In genomic region chr12:12141000-12141399, GRCh38 we compare ENCODE assay signal across 15 cellular contexts.
DNase-seq lines count a peak whose midpoint lies in the region; ATAC-seq and TF ChIP-seq lines count a peak whose summit lies in the region.
"Had no signal": no experiment of that assay in that cellular context is flagged by ENCODE, and none has a peak within 500 bp of the region (broad histone marks: within the 10 kb centered on the region; RNA-seq: fewer than 3 reads in every experiment).

No MANE protein-coding gene starts in this region.

- H3K79me2 ChIP-seq in neural progenitor cell (ENCODE audit: low read depth): peaks cover 17% of the 10 kb centered on the region

- H3K4me3 Mint-ChIP-seq in Caco-2 (ENCODE audit: unreplicated experiment): no peak overlapping the region
- no peak overlapping the region for H3K4me3 Mint-ChIP-seq in endodermal cell
- H3K4me3 Mint-ChIP-seq in neural progenitor cell: no peak overlapping the region
- no peak overlapping the region for H3K4me3 Mint-ChIP-seq in naive thymus-derived CD8-positive, alpha-beta T cell
- H3K4me3 Mint-ChIP-seq: CD14-positive monocyte; CD4-positive, alpha-beta memory T cell had no signal

- H3K4me1 ChIP-seq in Caco-2: peaks cover 4% of the 10 kb centered on the region; the same call in 1 of the 2 replicates
- no peaks in the 10 kb centered on the region for H3K4me1 ChIP-seq in HEK293 (ENCODE audit: control insufficient read depth, insufficient read depth, low read length)
- H3K4me1 ChIP-seq in endodermal cell (ENCODE audit: control insufficient read depth, insufficient read depth, low read length): no peaks in the 10 kb centered on the region
- H3K4me1 ChIP-seq in neural progenitor cell: peaks cover 19% of the 10 kb centered on the region
- H3K4me1 ChIP-seq in colonic mucosa: no peaks in the 10 kb centered on the region
- H3K4me1 ChIP-seq: BLaER1 had no signal

- H3K4me2 ChIP-seq in neural progenitor cell: no peak overlapping the region
- H3K4me2 ChIP-seq: BLaER1 had no signal

- no peak for TF ChIP-seq CTCF in Caco-2 (IDR thresholded peaks at IDR 0.05; ENCODE audit: insufficient read depth in 1 of 2, low read depth in 1 of 2, low read length in 1 of 2, severe bottlenecking in 1 of 2, unreplicated experiment in 1 of 2)
- no peak for TF ChIP-seq CTCF in HEK293 (tag by site-specific recombination; IDR thresholded peaks at IDR 0.05)
- no peak for TF ChIP-seq CTCF in endodermal cell (conservative IDR thresholded peaks at IDR 0.05)
- TF ChIP-seq CTCF in neural progenitor cell (IDR thresholded peaks at IDR 0.05): no peak
- TF ChIP-seq CTCF in colonic mucosa (IDR thresholded peaks at IDR 0.05): no peak

- H3K36me3 Mint-ChIP-seq in Caco-2 (ENCODE audit: insufficient read depth, unreplicated experiment) (peaks cover 54% of the 10 kb centered on the region), endodermal cell (ENCODE audit: low read depth) (peaks cover 76% of the 10 kb centered on the region), neural progenitor cell (peaks cover 25% of the 10 kb centered on the region)
- peaks cover 4 to 78% (median 41%) of the 10 kb centered on the region in 3 donors for H3K36me3 Mint-ChIP-seq in naive thymus-derived CD8-positive, alpha-beta T cell
- H3K36me3 Mint-ChIP-seq: CD14-positive monocyte had no signal

- H3K9ac ChIP-seq in endodermal cell (ENCODE audit: extremely low read depth, low read length, poor library complexity, severe bottlenecking) (no peak overlapping the region), neural progenitor cell (no peak overlapping the region), colonic mucosa (ENCODE audit: low read depth in 2 of 2, low read length in 2 of 2) (no peak overlapping the region)
- H3K9ac ChIP-seq: BLaER1 had no signal

- intact Hi-C loops in Caco-2 (cut with micrococcal nuclease; ENCODE audit: unreplicated experiment): no loop called here
- intact Hi-C loops in colonic mucosa (cut with DNase I): no loop called here

- no peaks in the 10 kb centered on the region for H3K27me3 ChIP-seq in Caco-2 (replicated peaks; ENCODE audit: control insufficient read depth, insufficient read depth, low read length)
- H3K27me3 ChIP-seq in endodermal cell (ENCODE audit: control insufficient read depth, insufficient read depth, low read length, poor library complexity, severe bottlenecking): no peaks in the 10 kb centered on the region
- no peaks in the 10 kb centered on the region for H3K27me3 ChIP-seq in neural progenitor cell
- H3K27me3 ChIP-seq in colonic mucosa: no peaks in the 10 kb centered on the region
- H3K27me3 ChIP-seq: BLaER1 had no signal

- no peaks in the 10 kb centered on the region for H3K4me1 Mint-ChIP-seq in Caco-2 (ENCODE audit: low read depth, unreplicated experiment)
- peaks cover 11% of the 10 kb centered on the region for H3K4me1 Mint-ChIP-seq in endodermal cell
- no peaks in the 10 kb centered on the region for H3K4me1 Mint-ChIP-seq in neural progenitor cell
- no peaks in the 10 kb centered on the region for H3K4me1 Mint-ChIP-seq in naive thymus-derived CD8-positive, alpha-beta T cell
- H3K4me1 Mint-ChIP-seq: CD14-positive monocyte; CD4-positive, alpha-beta memory T cell had no signal

- DNase-seq in Caco-2: no peak
- no peak for DNase-seq in endodermal cell
- DNase-seq in neural progenitor cell (ENCODE audit: low spot score): no peak
- DNase-seq in naive thymus-derived CD8-positive, alpha-beta T cell: no peak
- no peak for DNase-seq in colonic mucosa
- DNase-seq: 8988T; Calu3; CD4-positive, alpha-beta memory T cell; DMS79 treated with DMSO at 0.1 percent for 48 hours; GF-D8 had no signal

- no peaks in the 10 kb centered on the region for H3K27me3 Mint-ChIP-seq in Caco-2 (ENCODE audit: insufficient read depth, unreplicated experiment)
- no peaks in the 10 kb centered on the region for H3K27me3 Mint-ChIP-seq in endodermal cell (ENCODE audit: insufficient read depth)
- no peaks in the 10 kb centered on the region for H3K27me3 Mint-ChIP-seq in neural progenitor cell (ENCODE audit: insufficient read depth, low read depth)
- H3K27me3 Mint-ChIP-seq in naive thymus-derived CD8-positive, alpha-beta T cell: peaks cover 0 to 4% (median 0%) of the 10 kb centered on the region in 5 donors

- H3K9me3 ChIP-seq in Caco-2 (no peaks in the 10 kb centered on the region), HEK293 (ENCODE audit: control insufficient read depth, insufficient read depth, low read depth, low read length) (no peaks in the 10 kb centered on the region), endodermal cell (ENCODE audit: control insufficient read depth, low read length) (peaks cover 3% of the 10 kb centered on the region), neural progenitor cell (ENCODE audit: low read depth) (no peaks in the 10 kb centered on the region), colonic mucosa (no peaks in the 10 kb centered on the region)
- H3K9me3 ChIP-seq: BLaER1 had no signal

- H3K4me3 ChIP-seq in Caco-2 (ENCODE audit: low read depth, low read length): no peak overlapping the region
- no peak overlapping the region for H3K4me3 ChIP-seq in HEK293 (ENCODE audit: low read depth, low read length)
- no peak overlapping the region for H3K4me3 ChIP-seq in endodermal cell (ENCODE audit: low read length)
- H3K4me3 ChIP-seq in neural progenitor cell: no peak overlapping the region
- H3K4me3 ChIP-seq in colonic mucosa: no peak overlapping the region
- H3K4me3 ChIP-seq: BLaER1 had no signal

- peaks cover 1% of the 10 kb centered on the region; the same call in 1 of the 2 replicates for H3K36me3 ChIP-seq in Caco-2 (ENCODE audit: control insufficient read depth, insufficient read depth, low read length)
- H3K36me3 ChIP-seq in HEK293 (ENCODE audit: control insufficient read depth in 2 of 2, insufficient read depth in 1 of 2, low read length in 2 of 2): peaks cover 7 to 27% of the 10 kb centered on the region in 2 experiments
- peaks cover 71% of the 10 kb centered on the region for H3K36me3 ChIP-seq in endodermal cell (ENCODE audit: control insufficient read depth, insufficient read depth, low read length)
- no peaks in the 10 kb centered on the region for H3K36me3 ChIP-seq in neural progenitor cell
- no peaks in the 10 kb centered on the region for H3K36me3 ChIP-seq in colonic mucosa

- no peaks in the 10 kb centered on the region for H3K9me3 Mint-ChIP-seq in Caco-2 (ENCODE audit: unreplicated experiment)
- H3K9me3 Mint-ChIP-seq in endodermal cell: no peaks in the 10 kb centered on the region
- no peaks in the 10 kb centered on the region for H3K9me3 Mint-ChIP-seq in neural progenitor cell
- no peaks in the 10 kb centered on the region for H3K9me3 Mint-ChIP-seq in naive thymus-derived CD8-positive, alpha-beta T cell
- H3K9me3 Mint-ChIP-seq: CD4-positive, alpha-beta memory T cell had no signal

- H3F3A ChIP-seq in neural progenitor cell (ENCODE audit: low read depth): peaks cover 19% of the 10 kb centered on the region

- peak overlapping the region; percentile 11 for H3K27ac Mint-ChIP-seq in Caco-2 (ENCODE audit: unreplicated experiment)
- H3K27ac Mint-ChIP-seq in endodermal cell: peak overlapping the region; percentile 11
- H3K27ac Mint-ChIP-seq in neural progenitor cell: no peak overlapping the region
- peak overlapping the region in 1 of 10 donors; percentile 38 for H3K27ac Mint-ChIP-seq in naive thymus-derived CD8-positive, alpha-beta T cell
- H3K27ac Mint-ChIP-seq: CD14-positive monocyte; CD4-positive, alpha-beta memory T cell had no signal

- BruUV-seq in Caco-2 (replicated peaks; lab: Mats Ljungman, UMichigan): no TSS peak

- H3K27ac ChIP-seq in HEK293 (ENCODE audit: extremely low read depth, low read depth, low read length) (no peak overlapping the region), endodermal cell (ENCODE audit: low read depth, low read length) (no peak overlapping the region), neural progenitor cell (peak overlapping the region; percentile 68), colonic mucosa (no peak overlapping the region)
- H3K27ac ChIP-seq: BLaER1 had no signal

- ATAC-seq in naive thymus-derived CD8-positive, alpha-beta T cell: no peak
- no peak for ATAC-seq in GM18870 (IDR thresholded peaks at IDR 0.05; ENCODE audit: unreplicated experiment)
- ATAC-seq: HCT116 had no signal

- POLR2A ChIA-PET in Caco-2 (lab: Charles Lee): interaction anchor here (0.6 kb wide), 1 partner anchor 123 kb away, joined by 22 read pairs; no protein-coding TSS in a partner anchor
- POLR2A ChIA-PET in HEK293 (lab: Yijun Ruan, JAX): no interaction called here
- POLR2A ChIA-PET in naive thymus-derived CD8-positive, alpha-beta T cell (lab: Charles Lee): no interaction called here

- CTCF ChIA-PET in Caco-2 (lab: Charles Lee) (no interaction called here), HEK293 (lab: Yijun Ruan, JAX) (interaction anchor here (0.6 to 0.7 kb wide), 2 partner anchors 141 to 529 kb away, joined by 3 to 4 read pairs; no protein-coding TSS in a partner anchor)

- H4K20me1 ChIP-seq in neural progenitor cell (ENCODE audit: low read depth): peaks cover 18% of the 10 kb centered on the region
- H4K20me1 ChIP-seq: BLaER1 had no signal

- no peak overlapping the region for H2AFZ ChIP-seq in neural progenitor cell (replicated peaks)

TF ChIP-seq in HEK293, 187 proteins besides CTCF, POLR2A, EP300 and RAD21:
- TF ChIP-seq SCRT2 (tag by site-specific recombination; IDR thresholded peaks at IDR 0.05) (no peak), ZNF366 (tag by site-specific recombination; conservative IDR thresholded peaks at IDR 0.05) (peak; percentile 37; the same call in 1 of the 2 replicates), PRDM1 (tag by site-specific recombination; IDR thresholded peaks at IDR 0.05) (peak; percentile 98)
